2 cellular contexts compared by ENCODE assay signal in genomic region chr22:23906641-23907040, GRCh38.
TF ChIP-seq lines count a peak whose summit lies in the region.

No MANE protein-coding gene starts in this region.

TF ChIP-seq in HEK293, 187 proteins besides CTCF, POLR2A, EP300 and RAD21:
- TF ChIP-seq ZIC2 (tag by site-specific recombination; IDR thresholded peaks at IDR 0.05), result peak; percentile 97
- no peak for TF ChIP-seq ZNF701 (tag by site-specific recombination; IDR thresholded peaks at IDR 0.05)
TF ChIP-seq in HEK293: peak in this region for 1.

TF ChIP-seq in H1, 55 proteins besides CTCF, POLR2A, EP300 and RAD21:
- TF ChIP-seq E2F6 (IDR thresholded peaks at IDR 0.05) (no peak), HDAC6 (IDR thresholded peaks at IDR 0.05; ENCODE audit: low read depth, low read length) (no peak), MAFK (IDR thresholded peaks at IDR 0.05; ENCODE audit: low read depth, low read length) (no peak), SRF (IDR thresholded peaks at IDR 0.05; ENCODE audit: low read depth, low read length) (no peak), RBBP5 (IDR thresholded peaks at IDR 0.05; ENCODE audit: borderline replicate concordance, low read depth, low read length) (no peak), SIN3A (conservative IDR thresholded peaks at IDR 0.05 in 1 of 2, IDR thresholded peaks at IDR 0.05 in 1 of 2; ENCODE audit: low read depth in 1 of 2, low read length in 2 of 2) (no peak)
